ENCODE assay signal across 7 cellular contexts in the genomic region with DNA sequence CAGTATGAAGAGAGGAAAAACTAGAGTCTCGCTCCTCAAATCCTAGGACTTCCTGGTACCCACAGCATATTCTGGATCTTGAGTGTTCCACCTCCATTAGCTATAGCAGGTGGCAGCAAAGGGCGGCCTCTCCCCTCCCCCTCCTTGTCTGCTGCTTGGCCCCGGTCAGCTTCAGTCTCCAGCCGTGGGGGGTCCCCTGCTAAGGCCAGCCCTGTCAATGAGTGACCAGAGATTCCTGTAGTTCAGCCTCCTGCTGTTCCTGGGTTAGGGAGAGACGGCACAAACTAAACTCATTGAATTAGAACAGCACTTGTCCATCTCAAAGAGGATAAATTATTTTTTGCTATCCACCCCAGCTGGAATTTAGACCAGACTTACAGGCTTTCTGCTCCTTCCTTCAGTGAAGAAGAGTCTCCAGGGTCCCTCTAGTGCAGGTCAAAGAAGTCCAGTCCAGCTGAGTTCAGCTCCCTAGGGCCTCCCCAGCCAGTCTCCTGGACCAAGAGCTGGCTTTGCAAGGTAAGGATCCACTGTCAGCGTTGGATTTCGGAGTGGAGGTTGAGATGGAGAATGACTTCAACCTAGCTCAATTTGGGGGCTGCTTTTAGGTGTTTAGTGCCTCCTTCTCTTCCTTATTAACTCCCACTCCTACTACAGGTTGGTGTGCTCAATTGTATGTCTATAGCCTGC. TPM values are rescaled to one million over a fixed set of nuclear protein-coding genes. Genes with fewer than 3 reads are reported as not detected.
DNase-seq lines count a peak whose midpoint lies in the region; ATAC-seq lines count a peak whose summit lies in the region.

No MANE protein-coding gene starts in this region.

- H2AK5ac ChIP-seq in mesenchymal stem cell (ENCODE audit: low read length, severe bottlenecking) = peak overlapping the region; percentile 100

- H3K9ac ChIP-seq in mesenchymal stem cell (ENCODE audit: low read length) = peak overlapping the region; percentile 59

- H4K91ac ChIP-seq in mesenchymal stem cell (ENCODE audit: low read length) = peak overlapping the region; percentile 92

- no peak overlapping the region for H3K23ac ChIP-seq in mesenchymal stem cell (ENCODE audit: low read length in 2 of 2)

- H3K27me3 ChIP-seq in mesenchymal stem cell (ENCODE audit: control insufficient read depth in 1 of 2, insufficient read depth in 1 of 2, low read length in 2 of 2) = no peaks in the 10 kb centered on the region

- H3K4ac ChIP-seq in mesenchymal stem cell (ENCODE audit: low read depth in 1 of 2, low read length in 2 of 2) = peak overlapping the region; percentile 3 to 66

- peak overlapping the region in 1 of 2 experiments; percentile 35 for H3K14ac ChIP-seq in mesenchymal stem cell (ENCODE audit: low read length in 2 of 2)

- H3K79me1 ChIP-seq in mesenchymal stem cell (replicated peaks; ENCODE audit: low read length, poor library complexity, severe bottlenecking) = peaks cover 8% of the 10 kb centered on the region

- peak overlapping the region; percentile 85 for H4K8ac ChIP-seq in mesenchymal stem cell (ENCODE audit: low read length)

- H3K18ac ChIP-seq in mesenchymal stem cell (ENCODE audit: low read depth in 1 of 2, low read length in 2 of 2) = peak overlapping the region; percentile 10 to 90

- peak overlapping the region in 1 of 2 experiments; percentile 22 for H3K4me3 ChIP-seq in mesenchymal stem cell (ENCODE audit: insufficient read depth in 1 of 2, low read depth in 1 of 2, low read length in 2 of 2)

- peaks cover 37% of the 10 kb centered on the region for H3K4me1 ChIP-seq in mesenchymal stem cell (ENCODE audit: control insufficient read depth, insufficient read depth, low read depth, low read length)

- H2BK12ac ChIP-seq in mesenchymal stem cell (ENCODE audit: low read length in 2 of 2) = peak overlapping the region; percentile 81 to 99

- no peaks in the 10 kb centered on the region for H3K9me3 ChIP-seq in mesenchymal stem cell (ENCODE audit: control insufficient read depth, low read length)

- peaks cover 20 to 23% of the 10 kb centered on the region in 2 experiments for H3K36me3 ChIP-seq in mesenchymal stem cell (ENCODE audit: control insufficient read depth in 1 of 2, insufficient read depth in 2 of 2, low read depth in 1 of 2, low read length in 2 of 2)

- 38% methylated on average over 7 of the region's 7 CpGs for WGBS in mesenchymal stem cell

- DNase-seq in OCI-M1 (lab: John Stamatoyannopoulos, UW) (peak; percentile 20), mesenchymal stem cell (peak; percentile 40), substantia nigra (lab: John Stamatoyannopoulos, UW) (peak in 3 of 49 donors; percentile 17 to 48 (median 26)), GF-D8 (lab: John Stamatoyannopoulos, UW) (no peak), DMS 273 (lab: John Stamatoyannopoulos, UW; ENCODE audit: unreplicated experiment) (no peak)

- H2BK120ac ChIP-seq in mesenchymal stem cell (ENCODE audit: low read depth, low read length) = peak overlapping the region; percentile 65

- H2BK5ac ChIP-seq in mesenchymal stem cell (ENCODE audit: low read depth, low read length, poor library complexity, severe bottlenecking) = peak overlapping the region; percentile 97

- ATAC-seq in HG03378 (IDR thresholded peaks at IDR 0.05; ENCODE audit: unreplicated experiment) = no peak

- H2AFZ ChIP-seq in mesenchymal stem cell (ENCODE audit: low read depth, low read length) = no peak overlapping the region

- H2BK15ac ChIP-seq in mesenchymal stem cell (ENCODE audit: low read depth, poor library complexity, severe bottlenecking) = peak overlapping the region; percentile 36

- H3K4me2 ChIP-seq in mesenchymal stem cell (ENCODE audit: low read length, poor library complexity, severe bottlenecking) = peak overlapping the region; percentile 75

- H3K27ac ChIP-seq in cingulate gyrus (ENCODE audit: low read depth, low read length) (peak overlapping the region; percentile 95), mesenchymal stem cell (ENCODE audit: low read length, poor library complexity, severe bottlenecking) (peak overlapping the region; percentile 100), substantia nigra (ENCODE audit: low read depth, low read length, poor library complexity, severe bottlenecking) (peak overlapping the region; percentile 96)

RNA-seq across cellular contexts. Expression of a gene that starts 1.1 kb away (rescaled TPM):
- polyA plus RNA-seq in mesenchymal stem cell (2013, experiment 1 of 2) = 124 TPM
- 114 TPM for polyA plus RNA-seq in mesenchymal stem cell (2013, experiment 2 of 2)

RNA-seq across cellular contexts. Expression of a gene that starts 34.1 kb away (rescaled TPM):
- 251 TPM for polyA plus RNA-seq in mesenchymal stem cell (2013, experiment 1 of 2)
- 261 TPM for polyA plus RNA-seq in mesenchymal stem cell (2013, experiment 2 of 2)

RNA-seq across cellular contexts. Expression of a gene that starts 40.6 kb away (rescaled TPM):
- polyA plus RNA-seq in mesenchymal stem cell (2013, experiment 1 of 2) = 19.2 TPM
- 18.5 TPM for polyA plus RNA-seq in mesenchymal stem cell (2013, experiment 2 of 2)

Comparison
In these comparisons a context has a peak if more than half of its experiments do, and no peak if none do; other contexts are left out.
1. DNase-seq: peak in OCI-M1 (single experiment) and mesenchymal stem cell (single experiment); none in GF-D8 (single experiment) and DMS 273 (single experiment).
2. Peak in every context shown above with its lines, with median percentiles within 50 percentile points of each other: H3K27ac ChIP-seq.